In the genomic region with DNA sequence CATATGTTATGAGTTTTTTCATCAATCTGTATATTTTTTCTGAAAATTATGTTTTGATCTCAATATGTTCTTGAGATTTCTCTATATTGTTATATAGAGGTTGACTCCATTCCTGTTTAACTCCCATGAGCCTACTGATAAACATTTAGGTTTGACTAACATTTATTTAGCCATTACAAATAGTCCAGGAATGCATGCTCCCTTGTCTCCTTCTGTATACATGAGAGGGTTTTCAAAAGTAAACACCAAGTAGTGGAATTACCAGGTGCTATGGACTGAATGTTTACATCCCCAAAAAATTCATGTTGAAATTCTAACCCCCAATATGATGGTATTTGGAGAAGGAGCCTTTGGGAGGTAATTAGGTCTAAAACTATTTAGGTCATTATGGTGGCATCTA, we compare ENCODE assay signal across 35 cellular contexts. TPM values are rescaled to one million over a fixed set of nuclear protein-coding genes. Genes with fewer than 3 reads are reported as not detected.
"Had no signal": no experiment of that assay in that cellular context is flagged by ENCODE, and none has a peak within 500 bp of the region (broad histone marks: within the 10 kb centered on the region; RNA-seq: fewer than 3 reads in every experiment).

No MANE protein-coding gene starts in this region.

- H3K9me3 ChIP-seq: left ventricle myocardium inferior, mucosa of descending colon, pancreas, prostate gland, sigmoid colon, stomach, testis, thyroid gland, transverse colon, upper lobe of left lung, vagina had no signal

- H3K4me3 Mint-ChIP-seq: naive thymus-derived CD4-positive, alpha-beta T cell; natural killer cell treated with Interleukin-12 subunit alpha and Interleukin-12 subunit beta and Interleukin-15 and Interleukin-18, amount 100 ng/mL, for 72 hours; stimulated activated naive B cell treated with anti-CD40 and anti-IgM and Interleukin-4, amounts not matched to agents 10 μg/mL and 1 μg/mL and 100 μg/mL, for 72 hours had no signal

- ATAC-seq: mucosa of descending colon; naive thymus-derived CD4-positive, alpha-beta T cell; natural killer cell treated with Interleukin-12 subunit alpha and Interleukin-12 subunit beta and Interleukin-15 and Interleukin-18, amount 100 ng/mL, for 72 hours; pancreas; right cardiac atrium; stimulated activated naive B cell treated with anti-CD40 and anti-IgM and Interleukin-4, amounts not matched to agents 10 μg/mL and 1 μg/mL and 100 μg/mL, for 72 hours; stimulated activated naive CD8-positive, alpha-beta T cell treated with anti-CD3 and anti-CD28 coated beads, Interleukin-15, Interleukin-2, amounts not matched to agents 100 U/mL and 50 U/mL, for 24 hours had no signal

- H3K36me3 ChIP-seq: left ventricle myocardium inferior, pancreas, prostate gland, sigmoid colon, stomach, thyroid gland, transverse colon, upper lobe of left lung, vagina had no signal

- H3K27ac Mint-ChIP-seq: naive thymus-derived CD4-positive, alpha-beta T cell; natural killer cell treated with Interleukin-12 subunit alpha and Interleukin-12 subunit beta and Interleukin-15 and Interleukin-18, amount 100 ng/mL, for 72 hours; stimulated activated naive B cell treated with anti-CD40 and anti-IgM and Interleukin-4, amounts not matched to agents 10 μg/mL and 1 μg/mL and 100 μg/mL, for 72 hours had no signal

- H3K4me2 ChIP-seq: smooth muscle cell had no signal

- H3K27ac ChIP-seq: left ventricle myocardium inferior, pancreas, prostate gland, sigmoid colon, stomach, testis, thyroid gland, transverse colon, upper lobe of left lung, vagina had no signal

- FAIRE-seq: islet of Langerhans, kidney, pancreas had no signal

- H3K27me3 ChIP-seq: pancreas, sigmoid colon, stomach, testis, thyroid gland, transverse colon, upper lobe of left lung, vagina had no signal

- H3K9me3 Mint-ChIP-seq: naive thymus-derived CD4-positive, alpha-beta T cell; natural killer cell treated with Interleukin-12 subunit alpha and Interleukin-12 subunit beta and Interleukin-15 and Interleukin-18, amount 100 ng/mL, for 72 hours; stimulated activated naive B cell treated with anti-CD40 and anti-IgM and Interleukin-4, amounts not matched to agents 10 μg/mL and 1 μg/mL and 100 μg/mL, for 72 hours had no signal

- DNase-seq: hippocampal formation; kidney; left ventricle myocardium inferior; midbrain; mucosa of descending colon; naive thymus-derived CD4-positive, alpha-beta T cell; pancreas; posterior cingulate gyrus; retina; right cardiac atrium; sigmoid colon; stimulated activated CD4-positive, alpha-beta T cell treated with anti-CD3 and anti-CD28 coated beads, Interleukin-1b, Interleukin-23, amount 100 ng/mL, for 48 hours; stimulated activated CD4-positive, alpha-beta T cell treated with anti-CD3 and anti-CD28 coated beads, Interleukin-2, amount 100 ng/mL, for 48 hours; stimulated activated CD4-positive, alpha-beta T cell treated with anti-CD3 and anti-CD28 coated beads, Interleukin-4, amount 100 ng/mL, for 4 hours; stimulated activated CD8-positive, alpha-beta memory T cell treated with anti-CD3 and anti-CD28 coated beads, Interleukin-4, amount 100 ng/mL, for 48 hours; stimulated activated naive B cell treated with anti-CD40 and anti-IgM and Interleukin-4, amounts not matched to agents 10 μg/mL and 1 μg/mL and 100 μg/mL, for 72 hours; stimulated activated naive CD8-positive, alpha-beta T cell treated with anti-CD3 and anti-CD28 coated beads, Interleukin-15, Interleukin-2, amounts not matched to agents 100 U/mL and 50 U/mL, for 24 hours; stomach; testis; thyroid gland; transverse colon; upper lobe of left lung had no signal

- H3K4me3 ChIP-seq: left ventricle myocardium inferior, lung, mucosa of descending colon, pancreas, prostate gland, sigmoid colon, smooth muscle cell, stomach, testis, thyroid gland, transverse colon, upper lobe of left lung, vagina had no signal

- H3K4me1 Mint-ChIP-seq: naive thymus-derived CD4-positive, alpha-beta T cell; stimulated activated naive B cell treated with anti-CD40 and anti-IgM and Interleukin-4, amounts not matched to agents 10 μg/mL and 1 μg/mL and 100 μg/mL, for 72 hours had no signal

- H3K27me3 Mint-ChIP-seq: naive thymus-derived CD4-positive, alpha-beta T cell; natural killer cell treated with Interleukin-12 subunit alpha and Interleukin-12 subunit beta and Interleukin-15 and Interleukin-18, amount 100 ng/mL, for 72 hours; stimulated activated naive B cell treated with anti-CD40 and anti-IgM and Interleukin-4, amounts not matched to agents 10 μg/mL and 1 μg/mL and 100 μg/mL, for 72 hours had no signal

- H3K36me3 Mint-ChIP-seq: natural killer cell treated with Interleukin-12 subunit alpha and Interleukin-12 subunit beta and Interleukin-15 and Interleukin-18, amount 100 ng/mL, for 72 hours had no signal

- H3K4me1 ChIP-seq: left ventricle myocardium inferior, pancreas, prostate gland, sigmoid colon, stomach, testis, thyroid gland, transverse colon, upper lobe of left lung, vagina had no signal

RNA-seq across cellular contexts. Expression of a gene that starts 3.5 kb away (rescaled TPM):
- total RNA-seq: kidney; left ventricle myocardium inferior; lower leg skin; lung; mesenteric fat pad; mucosa of descending colon; myocyte; naive thymus-derived CD4-positive, alpha-beta T cell; natural killer cell treated with Interleukin-12 subunit alpha and Interleukin-12 subunit beta and Interleukin-15 and Interleukin-18, amount 100 ng/mL, for 72 hours; omental fat pad; pancreas; prostate gland; right cardiac atrium; sigmoid colon; skeletal muscle tissue; smooth muscle cell; stomach; testis; thyroid gland; transverse colon; upper lobe of left lung; urinary bladder; vagina had no signal
- polyA plus RNA-seq: lung; naive thymus-derived CD4-positive, alpha-beta T cell; neural cell; pancreas; right cardiac atrium; sigmoid colon; smooth muscle cell; stomach; urinary bladder had no signal

RNA-seq across cellular contexts. Expression of a gene that starts 14.7 kb away (rescaled TPM):
- total RNA-seq: kidney; left ventricle myocardium inferior; lung; mesenteric fat pad; mucosa of descending colon; myocyte; naive thymus-derived CD4-positive, alpha-beta T cell; natural killer cell treated with Interleukin-12 subunit alpha and Interleukin-12 subunit beta and Interleukin-15 and Interleukin-18, amount 100 ng/mL, for 72 hours; omental fat pad; pancreas; prostate gland; right cardiac atrium; sigmoid colon; skeletal muscle tissue; smooth muscle cell; stomach; testis; thyroid gland; transverse colon; upper lobe of left lung; urinary bladder; vagina had no signal
- polyA plus RNA-seq: lung; naive thymus-derived CD4-positive, alpha-beta T cell; neural cell; pancreas; right cardiac atrium; sigmoid colon; smooth muscle cell; stomach; urinary bladder had no signal

RNA-seq across cellular contexts. Expression of a gene that starts 43.2 kb away (rescaled TPM):
- total RNA-seq: kidney; left ventricle myocardium inferior; lower leg skin; lung; mesenteric fat pad; mucosa of descending colon; myocyte; naive thymus-derived CD4-positive, alpha-beta T cell; natural killer cell treated with Interleukin-12 subunit alpha and Interleukin-12 subunit beta and Interleukin-15 and Interleukin-18, amount 100 ng/mL, for 72 hours; omental fat pad; pancreas; prostate gland; right cardiac atrium; sigmoid colon; skeletal muscle tissue; smooth muscle cell; stomach; testis; thyroid gland; transverse colon; upper lobe of left lung; urinary bladder; vagina had no signal
- polyA plus RNA-seq: lung; naive thymus-derived CD4-positive, alpha-beta T cell; neural cell; pancreas; right cardiac atrium; sigmoid colon; smooth muscle cell; stomach; urinary bladder had no signal
